In genomic region chr2:240622631-240623235, GRCh38 we compare ENCODE assay signal across 12 cellular contexts. TPM values are rescaled to one million over a fixed set of nuclear protein-coding genes. Genes with fewer than 3 reads are reported as not detected.
DNase-seq lines count a peak whose midpoint lies in the region; ATAC-seq and TF ChIP-seq lines count a peak whose summit lies in the region.
"Had no signal": no experiment of that assay in that cellular context is flagged by ENCODE, and none has a peak within 500 bp of the region (broad histone marks: within the 10 kb centered on the region; RNA-seq: fewer than 3 reads in every experiment).

No MANE protein-coding gene starts in this region.

- no peaks in the 10 kb centered on the region for H3K9me2 ChIP-seq in OCI-LY7 (ENCODE audit: insufficient read depth, low read length)

- intact Hi-C loops in Calu3 (cut with micrococcal nuclease; ENCODE audit: unreplicated experiment) (no loop called here), posterior cingulate gyrus (cut with DNase I) (no loop called here), OCI-LY7 (cut with micrococcal nuclease; ENCODE audit: unreplicated experiment) (no loop called here)

- H3K36me3 ChIP-seq in OCI-LY7 (ENCODE audit: insufficient read depth, low read length): no peaks in the 10 kb centered on the region

- H3K9me3 ChIP-seq in OCI-LY7 (ENCODE audit: low read length): no peaks in the 10 kb centered on the region; the same call in 1 of the 2 replicates

- peaks cover 78% of the 10 kb centered on the region for H3K36me3 Mint-ChIP-seq in Calu3 (ENCODE audit: insufficient read depth, unreplicated experiment)
- peaks cover 21% of the 10 kb centered on the region for H3K36me3 Mint-ChIP-seq in T-helper 1 cell treated with Interleukin-12 subunit alpha and Interleukin-12 subunit beta and Interleukin-4 antibody, amounts not matched to agents 30 μg/mL and 1 μg/mL, for 36 hours (ENCODE audit: low read depth)
- peaks cover 7% of the 10 kb centered on the region for H3K36me3 Mint-ChIP-seq in activated naive CD8-positive, alpha-beta T cell treated with anti-CD3 and anti-CD28 coated beads, Interleukin-2, amount 50 U/mL, for 24 hours (ENCODE audit: low read depth)

- H3K4me1 ChIP-seq in OCI-LY7 (ENCODE audit: insufficient read depth, low read length, poor library complexity, severe bottlenecking): peaks cover 6% of the 10 kb centered on the region

- no peak for DNase-seq in Calu3
- DNase-seq in activated naive CD8-positive, alpha-beta T cell treated with anti-CD3 and anti-CD28 coated beads, Interleukin-2, amount 50 U/mL, for 24 hours: peak; percentile 40
- DNase-seq in posterior cingulate gyrus: peak in 7 of 10 donors; percentile 4 to 86 (median 27)
- no peak for DNase-seq in A172 (ENCODE audit: low spot score)
- DNase-seq in hypothalamus (lab: John Stamatoyannopoulos, UW): no peak
- no peak for DNase-seq in OCI-LY7 (ENCODE audit: low spot score)
- DNase-seq in foreskin melanocyte: no peak
- DNase-seq: Karpas-422 had no signal

- CTCF ChIA-PET in Calu3 (lab: Charles Lee) (interaction anchor here (0.7 kb wide), 1 partner anchor 172 kb away, joined by 4 read pairs; no protein-coding TSS in a partner anchor), OCI-LY7 (lab: Charles Lee; ENCODE audit: unreplicated experiment) (no interaction called here)

- H3K79me2 ChIP-seq in OCI-LY7 (ENCODE audit: insufficient read depth, low read depth, low read length): no peaks in the 10 kb centered on the region

- H2AFZ ChIP-seq in OCI-LY7 (ENCODE audit: low read length): no peak overlapping the region

- H3K27ac Mint-ChIP-seq in Calu3 (ENCODE audit: unreplicated experiment): peak overlapping the region; percentile 56
- H3K27ac Mint-ChIP-seq in T-helper 1 cell treated with Interleukin-12 subunit alpha and Interleukin-12 subunit beta and Interleukin-4 antibody, amounts not matched to agents 30 μg/mL and 1 μg/mL, for 36 hours: peak overlapping the region; percentile 96
- no peak overlapping the region for H3K27ac Mint-ChIP-seq in activated naive CD8-positive, alpha-beta T cell treated with anti-CD3 and anti-CD28 coated beads, Interleukin-2, amount 50 U/mL, for 24 hours

- H3K27ac ChIP-seq in OCI-LY7 (ENCODE audit: low read depth, low read length, poor library complexity, severe bottlenecking): no peak overlapping the region
- H3K27ac ChIP-seq: epithelial cell of prostate had no signal

- ATAC-seq in activated naive CD8-positive, alpha-beta T cell treated with anti-CD3 and anti-CD28 coated beads, Interleukin-2, amount 50 U/mL, for 24 hours: no peak

- no peaks in the 10 kb centered on the region for H4K20me1 ChIP-seq in OCI-LY7 (ENCODE audit: insufficient read depth, low read length)

- H3K4me3 ChIP-seq in OCI-LY7 (ENCODE audit: low read depth, low read length, poor library complexity, severe bottlenecking): no peak overlapping the region

- H3K9me3 Mint-ChIP-seq in Calu3 (ENCODE audit: low read depth, unreplicated experiment): peaks cover 3% of the 10 kb centered on the region
- H3K9me3 Mint-ChIP-seq in T-helper 1 cell treated with Interleukin-12 subunit alpha and Interleukin-12 subunit beta and Interleukin-4 antibody, amounts not matched to agents 30 μg/mL and 1 μg/mL, for 36 hours: peaks cover 11% of the 10 kb centered on the region
- H3K9me3 Mint-ChIP-seq in activated naive CD8-positive, alpha-beta T cell treated with anti-CD3 and anti-CD28 coated beads, Interleukin-2, amount 50 U/mL, for 24 hours: peaks cover 4% of the 10 kb centered on the region

- TF ChIP-seq CTCF in Calu3 (IDR thresholded peaks at IDR 0.05; ENCODE audit: unreplicated experiment) (no peak), OCI-LY7 (conservative IDR thresholded peaks at IDR 0.05; ENCODE audit: low read length) (no peak)

- no peaks in the 10 kb centered on the region for H3K4me1 Mint-ChIP-seq in Calu3 (ENCODE audit: low read depth, unreplicated experiment)
- H3K4me1 Mint-ChIP-seq in T-helper 1 cell treated with Interleukin-12 subunit alpha and Interleukin-12 subunit beta and Interleukin-4 antibody, amounts not matched to agents 30 μg/mL and 1 μg/mL, for 36 hours (ENCODE audit: low read depth): peaks cover 49% of the 10 kb centered on the region
- H3K4me1 Mint-ChIP-seq in activated naive CD8-positive, alpha-beta T cell treated with anti-CD3 and anti-CD28 coated beads, Interleukin-2, amount 50 U/mL, for 24 hours: peaks cover 65% of the 10 kb centered on the region

- no peak overlapping the region for H3K4me2 ChIP-seq in OCI-LY7 (ENCODE audit: low read length)

- no TSS peak for BruUV-seq in Calu3 (replicated peaks; lab: Mats Ljungman, UMichigan)
- no TSS peak for BruUV-seq in OCI-LY7 (replicated peaks; lab: Mats Ljungman, UMichigan)

- no peak overlapping the region for H3K4me3 Mint-ChIP-seq in Calu3 (ENCODE audit: low read depth, unreplicated experiment)
- no peak overlapping the region for H3K4me3 Mint-ChIP-seq in T-helper 1 cell treated with Interleukin-12 subunit alpha and Interleukin-12 subunit beta and Interleukin-4 antibody, amounts not matched to agents 30 μg/mL and 1 μg/mL, for 36 hours
- no peak overlapping the region for H3K4me3 Mint-ChIP-seq in activated naive CD8-positive, alpha-beta T cell treated with anti-CD3 and anti-CD28 coated beads, Interleukin-2, amount 50 U/mL, for 24 hours

- POLR2A ChIA-PET in OCI-LY7 (lab: Charles Lee): interaction anchor here (0.9 kb wide), 1 partner anchor 57 kb away, joined by 3 read pairs; no protein-coding TSS in a partner anchor

- H3K27me3 Mint-ChIP-seq in Calu3 (ENCODE audit: unreplicated experiment): no peaks in the 10 kb centered on the region
- H3K27me3 Mint-ChIP-seq in T-helper 1 cell treated with Interleukin-12 subunit alpha and Interleukin-12 subunit beta and Interleukin-4 antibody, amounts not matched to agents 30 μg/mL and 1 μg/mL, for 36 hours (ENCODE audit: low read depth): no peaks in the 10 kb centered on the region
- no peaks in the 10 kb centered on the region for H3K27me3 Mint-ChIP-seq in activated naive CD8-positive, alpha-beta T cell treated with anti-CD3 and anti-CD28 coated beads, Interleukin-2, amount 50 U/mL, for 24 hours

RNA-seq across cellular contexts. Expression of gene GPR35, which starts 2.5 kb away (rescaled TPM):
- 40.3 and 49.4 TPM in 2 replicates for total RNA-seq in Calu3 (2022)
- 0.17 and 2.7 TPM in 2 replicates for total RNA-seq in A172 (2014; rRNA removed; shearing (Covaris generic))
- total RNA-seq in OCI-LY7 (2014; rRNA removed; shearing (Covaris generic)): 0.88 and 2.1 TPM in 2 replicates
- total RNA-seq in OCI-LY7 (2022): 1.4 and 2.4 TPM in 2 replicates

RNA-seq across cellular contexts. Expression of gene CAPN10, which starts 36.2 kb away (rescaled TPM):
- total RNA-seq in Calu3 (2022) (49.3 and 52.6 TPM in 2 replicates), OCI-LY7 (2022) (67.3 and 70.6 TPM in 2 replicates)
- 15.4 and 22.2 TPM in 2 replicates for total RNA-seq in A172 (2014; rRNA removed; shearing (Covaris generic))
- total RNA-seq in OCI-LY7 (2014; rRNA removed; shearing (Covaris generic)): 54.1 and 78.1 TPM in 2 replicates

RNA-seq across cellular contexts. Expression of gene RNPEPL1, which starts 54.4 kb away (rescaled TPM):
- total RNA-seq in Calu3 (2022): 80.6 and 82.9 TPM in 2 replicates
- total RNA-seq in A172 (2014; rRNA removed; shearing (Covaris generic)): 13.5 and 19.8 TPM in 2 replicates
- 22.7 and 41.9 TPM in 2 replicates for total RNA-seq in OCI-LY7 (2014; rRNA removed; shearing (Covaris generic))
- 51.8 and 53.5 TPM in 2 replicates for total RNA-seq in OCI-LY7 (2022)

RNA-seq across cellular contexts. Expression of gene AQP12B, which starts 60.0 kb away (rescaled TPM):
- total RNA-seq in Calu3 (2022) (not detected in 2 replicates), OCI-LY7 (2022) (not detected in 2 replicates)
- not detected in 2 replicates for total RNA-seq in A172 (2014; rRNA removed; shearing (Covaris generic))
- not detected in 2 replicates for total RNA-seq in OCI-LY7 (2014; rRNA removed; shearing (Covaris generic))
- total RNA-seq: Daoy, mucosa of gallbladder had no signal

Comparison
In these comparisons a context has a peak if more than half of its experiments do, and no peak if none do; other contexts are left out.
1. DNase-seq: peak in activated naive CD8-positive, alpha-beta T cell treated with anti-CD3 and anti-CD28 coated beads, Interleukin-2, amount 50 U/mL, for 24 hours (single experiment) and posterior cingulate gyrus (7 of 10); none in Calu3 (single experiment), A172 (single experiment), hypothalamus (0 of 51), OCI-LY7 (single experiment) and foreskin melanocyte (single experiment).
2. RNA of gene GPR35, which starts 2.5 kb away (total RNA-seq): 40.3 to 49.4 TPM in Calu3; 0.17 to 2.7 TPM in A172 and 0.88 to 2.4 TPM in OCI-LY7; every median in the first group is over 10 times any median in the second.